Comparison of ENCODE assay signal across 9 cellular contexts in the genomic region with DNA sequence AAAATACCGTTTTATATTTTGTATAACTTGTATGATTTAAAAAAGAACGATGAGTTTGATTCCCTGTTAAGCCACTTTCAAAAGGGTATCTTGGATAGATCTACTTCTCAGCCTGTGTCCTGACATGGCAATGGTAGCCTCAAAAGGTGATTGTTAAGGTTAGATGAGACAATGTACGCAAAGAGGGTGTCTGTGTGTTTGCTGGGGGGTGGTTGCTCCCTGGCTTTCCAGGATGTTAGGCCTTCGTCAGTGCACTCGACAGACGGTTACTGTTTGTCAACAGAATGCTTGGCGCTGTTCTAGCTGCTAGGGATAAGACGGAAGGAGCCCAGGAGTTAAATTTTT.
DNase-seq lines count a peak whose midpoint lies in the region; ATAC-seq lines count a peak whose summit lies in the region.
"Had no signal": no experiment of that assay in that cellular context is flagged by ENCODE, and none has a peak within 500 bp of the region (broad histone marks: within the 10 kb centered on the region; RNA-seq: fewer than 3 reads in every experiment).

No MANE protein-coding gene starts in this region.

- H3K36me3 Mint-ChIP-seq in activated T-cell treated with anti-CD3 and anti-CD28 coated beads, Interleukin-2, amount 50 U/mL, for 4 hours (ENCODE audit: insufficient read depth): no peaks in the 10 kb centered on the region
- peaks cover 10% of the 10 kb centered on the region for H3K36me3 Mint-ChIP-seq in stimulated activated memory B cell treated with anti-CD40 and anti-IgM and Interleukin-4, amounts not matched to agents 10 μg/mL and 1 μg/mL and 100 μg/mL, for 72 hours

- no peaks in the 10 kb centered on the region for H3K4me1 ChIP-seq in effector memory CD4-positive, alpha-beta T cell (ENCODE audit: control insufficient read depth, insufficient read depth, low read length, poor library complexity, severe bottlenecking)

- no peaks in the 10 kb centered on the region for H3K27me3 ChIP-seq in effector memory CD4-positive, alpha-beta T cell (replicated peaks; ENCODE audit: control insufficient read depth, insufficient read depth, low read length, poor library complexity, severe bottlenecking)

- no peak for ATAC-seq in activated T-cell treated with anti-CD3 and anti-CD28 coated beads, Interleukin-2, amount 50 U/mL, for 4 hours
- no peak for ATAC-seq in stimulated activated memory B cell treated with anti-CD40 and anti-IgM and Interleukin-4, amounts not matched to agents 10 μg/mL and 1 μg/mL and 100 μg/mL, for 72 hours
- ATAC-seq in HG03196 (IDR thresholded peaks at IDR 0.05; ENCODE audit: unreplicated experiment): no peak
- no peak for ATAC-seq in GM19395 (IDR thresholded peaks at IDR 0.05; ENCODE audit: unreplicated experiment)

- H3K27ac ChIP-seq in effector memory CD4-positive, alpha-beta T cell (ENCODE audit: insufficient read depth, low read length, poor library complexity, severe bottlenecking): peak overlapping the region; percentile 65

- H3K27me3 Mint-ChIP-seq in activated T-cell treated with anti-CD3 and anti-CD28 coated beads, Interleukin-2, amount 50 U/mL, for 4 hours (ENCODE audit: low read depth): no peaks in the 10 kb centered on the region
- no peaks in the 10 kb centered on the region for H3K27me3 Mint-ChIP-seq in stimulated activated memory B cell treated with anti-CD40 and anti-IgM and Interleukin-4, amounts not matched to agents 10 μg/mL and 1 μg/mL and 100 μg/mL, for 72 hours

- H3K4me1 Mint-ChIP-seq in activated T-cell treated with anti-CD3 and anti-CD28 coated beads, Interleukin-2, amount 50 U/mL, for 4 hours (ENCODE audit: low read depth): peaks cover 7% of the 10 kb centered on the region
- peaks cover 5% of the 10 kb centered on the region for H3K4me1 Mint-ChIP-seq in stimulated activated memory B cell treated with anti-CD40 and anti-IgM and Interleukin-4, amounts not matched to agents 10 μg/mL and 1 μg/mL and 100 μg/mL, for 72 hours

- peaks cover 4% of the 10 kb centered on the region for H3K9me3 Mint-ChIP-seq in activated T-cell treated with anti-CD3 and anti-CD28 coated beads, Interleukin-2, amount 50 U/mL, for 4 hours
- H3K9me3 Mint-ChIP-seq in stimulated activated memory B cell treated with anti-CD40 and anti-IgM and Interleukin-4, amounts not matched to agents 10 μg/mL and 1 μg/mL and 100 μg/mL, for 72 hours: peaks cover 6% of the 10 kb centered on the region

- no peak for DNase-seq in activated T-cell treated with anti-CD3 and anti-CD28 coated beads, Interleukin-2, amount 50 U/mL, for 4 hours
- no peak for DNase-seq in activated T-cell treated with anti-CD3 and anti-CD28 coated beads, Interleukin-2, amount 50 U/mL, for 1 hour
- DNase-seq in KG1 (lab: John Stamatoyannopoulos, UW): peak; percentile 82
- DNase-seq in effector memory CD4-positive, alpha-beta T cell: no peak
- no peak for DNase-seq in activated CD4-positive, CD25-positive, alpha-beta regulatory T cell treated with anti-CD3 and anti-CD28 coated beads, Interleukin-2, amount 50 U/mL, for 72 hours
- DNase-seq: NCI-H2081 had no signal

- H3K9me3 ChIP-seq in effector memory CD4-positive, alpha-beta T cell (ENCODE audit: control insufficient read depth, low read length): no peaks in the 10 kb centered on the region

- H3K36me3 ChIP-seq in effector memory CD4-positive, alpha-beta T cell (ENCODE audit: control insufficient read depth, insufficient read depth, low read length): no peaks in the 10 kb centered on the region

- peak overlapping the region; percentile 90 for H3K4me3 ChIP-seq in effector memory CD4-positive, alpha-beta T cell (ENCODE audit: insufficient read depth, low read depth, low read length, poor library complexity, severe bottlenecking)

- H3K27ac Mint-ChIP-seq in stimulated activated memory B cell treated with anti-CD40 and anti-IgM and Interleukin-4, amounts not matched to agents 10 μg/mL and 1 μg/mL and 100 μg/mL, for 72 hours: peak overlapping the region; percentile 35

- H3K4me3 Mint-ChIP-seq in activated T-cell treated with anti-CD3 and anti-CD28 coated beads, Interleukin-2, amount 50 U/mL, for 4 hours: peak overlapping the region; percentile 85
- peak overlapping the region; percentile 75 for H3K4me3 Mint-ChIP-seq in stimulated activated memory B cell treated with anti-CD40 and anti-IgM and Interleukin-4, amounts not matched to agents 10 μg/mL and 1 μg/mL and 100 μg/mL, for 72 hours
